20 cellular contexts compared by ENCODE assay signal in genomic region chr6:14401181-14401745, GRCh38.
DNase-seq lines count a peak whose midpoint lies in the region; ATAC-seq and TF ChIP-seq lines count a peak whose summit lies in the region.
"Had no signal": no experiment of that assay in that cellular context is flagged by ENCODE, and none has a peak within 500 bp of the region (broad histone marks: within the 10 kb centered on the region; RNA-seq: fewer than 3 reads in every experiment).

No MANE protein-coding gene starts in this region.

- H3K27me3 ChIP-seq in right atrium auricular region (no peaks in the 10 kb centered on the region), heart right ventricle (no peaks in the 10 kb centered on the region)
- H3K27me3 ChIP-seq: BLaER1 had no signal

- WGBS in heart right ventricle, 2 donors, result 61 to 73% methylated on average over 6 of the region's 6 CpGs

- H3K36me3 ChIP-seq in right atrium auricular region, result no peaks in the 10 kb centered on the region
- no peaks in the 10 kb centered on the region for H3K36me3 ChIP-seq in heart right ventricle

- H3K4me1 ChIP-seq in right atrium auricular region (no peaks in the 10 kb centered on the region), heart right ventricle (peaks cover 0 to 22% (median 0%) of the 10 kb centered on the region in 9 donors)

- DNase-seq in Right ventricle myocardium superior, result no peak
- no peak for DNase-seq in right atrium auricular region (ENCODE audit: low spot score)
- DNase-seq in heart right ventricle, result no peak
- peak; percentile 66 for DNase-seq in left kidney (ENCODE audit: low read depth, low spot score)
- DNase-seq in NCI-H510A treated with DMSO at 0.1 percent for 48 hours (lab: John Stamatoyannopoulos, UW), result no peak
- DNase-seq in middle frontal gyrus (ENCODE audit: extremely low spot score, low spot score), result no peak
- DNase-seq: 8988T; CD8-positive, alpha-beta T cell; DMS79; GOT3; KBM-7; NCI-H146; NCI-H2081; NCI-H510A; NCI-H82; PC-3 had no signal

- peak; percentile 89 for ATAC-seq in Right ventricle myocardium superior (ENCODE audit: poor library complexity)
- ATAC-seq in heart right ventricle, result peak; percentile 61 to 90 (median 77)
- no peak for ATAC-seq in GM21447 (IDR thresholded peaks at IDR 0.05; ENCODE audit: unreplicated experiment)
- no peak for ATAC-seq in HG02642 (IDR thresholded peaks at IDR 0.05; ENCODE audit: poor library complexity, unreplicated experiment)
- ATAC-seq: CD8-positive, alpha-beta T cell; GM12878; PC-3 had no signal

- H3K9me3 ChIP-seq in right atrium auricular region (no peaks in the 10 kb centered on the region), heart right ventricle (no peaks in the 10 kb centered on the region)

- H3K4me3 ChIP-seq in right atrium auricular region, result no peak overlapping the region
- no peak overlapping the region for H3K4me3 ChIP-seq in heart right ventricle
- H3K4me3 ChIP-seq: BLaER1, GM12878 had no signal

- no peak for TF ChIP-seq CTCF in right atrium auricular region (IDR thresholded peaks at IDR 0.05)
- TF ChIP-seq CTCF in heart right ventricle (IDR thresholded peaks at IDR 0.05), result no peak

- intact Hi-C loops in Right ventricle myocardium superior (cut with DNase I) (no loop called here), heart right ventricle (cut with DNase I) (loop anchor here in 1 of 10 donors (1.0 kb wide), 1 partner anchor 174 kb away; no protein-coding TSS in a partner anchor)

- peak overlapping the region in 1 of 2 donors; percentile 62 for H3K27ac ChIP-seq in right atrium auricular region
- peak overlapping the region in 6 of 10 donors; percentile 45 to 70 (median 58) for H3K27ac ChIP-seq in heart right ventricle
- H3K27ac ChIP-seq: BLaER1 had no signal

Comparison
In these comparisons a context has a peak if more than half of its experiments do, and no peak if none do; other contexts are left out.
1. ATAC-seq: peak in Right ventricle myocardium superior (single experiment) and heart right ventricle (8 of 8); none in GM21447 (single experiment) and HG02642 (single experiment).